In genomic region chr1:113072757-113073456, GRCh38 we compare ENCODE assay signal across 8 cellular contexts. TPM values are rescaled to one million over a fixed set of nuclear protein-coding genes. Genes with fewer than 3 reads are reported as not detected.
DNase-seq lines count a peak whose midpoint lies in the region; ATAC-seq and TF ChIP-seq lines count a peak whose summit lies in the region.

LRIG2 (plus strand) TSS chr1:113073198; CDS start chr1:113073407, 209 bp downstream.

- WGBS in prostate gland: under 1% methylated on average over 48 of the region's 48 CpGs
- under 1% methylated on average over 48 of the region's 48 CpGs for WGBS in urinary bladder

- ATAC-seq in HG02885 (IDR thresholded peaks at IDR 0.05; ENCODE audit: poor library complexity, unreplicated experiment): peak; percentile 96
- peak; percentile 99 for ATAC-seq in left ventricle myocardium superior

- peaks cover 19% of the 10 kb centered on the region for H3K4me1 Mint-ChIP-seq in T-helper 1 cell treated with Interleukin-12 subunit alpha and Interleukin-12 subunit beta and Interleukin-4 antibody, amounts not matched to agents 30 μg/mL and 1 μg/mL, for 36 hours (ENCODE audit: low read depth)

- H3K27ac ChIP-seq in angular gyrus (ENCODE audit: low read depth, low read length) (peak within 1 kb of the TSS; percentile 88), prostate gland (peak within 1 kb of the TSS; percentile 85 to 93), urinary bladder (ENCODE audit: low read depth) (peak within 1 kb of the TSS; percentile 88)

- H3K4me3 Mint-ChIP-seq in T-helper 1 cell treated with Interleukin-12 subunit alpha and Interleukin-12 subunit beta and Interleukin-4 antibody, amounts not matched to agents 30 μg/mL and 1 μg/mL, for 36 hours: peak within 1 kb of the TSS; percentile 97

- H3K4me1 ChIP-seq in prostate gland (replicated peaks): peaks cover 3% of the 10 kb centered on the region
- H3K4me1 ChIP-seq in urinary bladder (ENCODE audit: insufficient read depth): no peaks in the 10 kb centered on the region

- peaks cover 3% of the 10 kb centered on the region for H3K36me3 Mint-ChIP-seq in T-helper 1 cell treated with Interleukin-12 subunit alpha and Interleukin-12 subunit beta and Interleukin-4 antibody, amounts not matched to agents 30 μg/mL and 1 μg/mL, for 36 hours (ENCODE audit: low read depth)

- no peaks in the 10 kb centered on the region for H3K9me3 Mint-ChIP-seq in T-helper 1 cell treated with Interleukin-12 subunit alpha and Interleukin-12 subunit beta and Interleukin-4 antibody, amounts not matched to agents 30 μg/mL and 1 μg/mL, for 36 hours

- H3K9me3 ChIP-seq in prostate gland: no peaks in the 10 kb centered on the region

- H3K4me3 ChIP-seq in prostate gland (peak within 1 kb of the TSS; percentile 72 to 88), urinary bladder (ENCODE audit: low read depth, low read length) (peak within 1 kb of the TSS; percentile 85)

- TF ChIP-seq POLR2A in GM15510 (IDR thresholded peaks at IDR 0.05; ENCODE audit: borderline replicate concordance, extremely low read depth, insufficient read length): peak; percentile 95
- peak; percentile 90 for TF ChIP-seq POLR2A in prostate gland (IDR thresholded peaks at IDR 0.05)

- peak; percentile 66 to 94 (median 90) for TF ChIP-seq CTCF in prostate gland (IDR thresholded peaks at IDR 0.05)

- H3K27me3 Mint-ChIP-seq in T-helper 1 cell treated with Interleukin-12 subunit alpha and Interleukin-12 subunit beta and Interleukin-4 antibody, amounts not matched to agents 30 μg/mL and 1 μg/mL, for 36 hours (ENCODE audit: low read depth): no peaks in the 10 kb centered on the region

- peak within 1 kb of the TSS; percentile 90 for H3K27ac Mint-ChIP-seq in T-helper 1 cell treated with Interleukin-12 subunit alpha and Interleukin-12 subunit beta and Interleukin-4 antibody, amounts not matched to agents 30 μg/mL and 1 μg/mL, for 36 hours

- DNase-seq in NCI-H1694 (lab: John Stamatoyannopoulos, UW) (peak; percentile 95), left ventricle myocardium superior (peak; percentile 99), prostate gland (ENCODE audit: low spot score) (peak; percentile 99)

- no peaks in the 10 kb centered on the region for H3K27me3 ChIP-seq in prostate gland (replicated peaks; ENCODE audit: insufficient read depth)

- intact Hi-C loops in left ventricle myocardium superior (cut with micrococcal nuclease) (no loop called here), prostate gland (cut with DNase I) (loop anchor here (2.0 to 10.0 kb wide), 2 partner anchors 358 to 604 kb away; partner anchors contain the start of gene PPM1J)

- H3K36me3 ChIP-seq in prostate gland: peaks cover 0 to 3% of the 10 kb centered on the region in 2 donors
- H3K36me3 ChIP-seq in urinary bladder (ENCODE audit: insufficient read depth): peaks cover 1% of the 10 kb centered on the region

RNA-seq across cellular contexts. Expression of gene LRIG2, which starts in this region (rescaled TPM):
- total RNA-seq in left ventricle myocardium superior: 7.7 TPM
- total RNA-seq in prostate gland: 10 to 100 TPM; 20.8 to 26.6 TPM
- 49.7 TPM for total RNA-seq in urinary bladder
- 4.5 TPM for polyA plus RNA-seq in urinary bladder

Comparison
In these comparisons a context has a peak if more than half of its experiments do, and no peak if none do; other contexts are left out.
1. Peak in every context shown above with its lines: DNase-seq, ATAC-seq, H3K4me3 ChIP-seq and H3K27ac ChIP-seq.